In the genomic region with DNA sequence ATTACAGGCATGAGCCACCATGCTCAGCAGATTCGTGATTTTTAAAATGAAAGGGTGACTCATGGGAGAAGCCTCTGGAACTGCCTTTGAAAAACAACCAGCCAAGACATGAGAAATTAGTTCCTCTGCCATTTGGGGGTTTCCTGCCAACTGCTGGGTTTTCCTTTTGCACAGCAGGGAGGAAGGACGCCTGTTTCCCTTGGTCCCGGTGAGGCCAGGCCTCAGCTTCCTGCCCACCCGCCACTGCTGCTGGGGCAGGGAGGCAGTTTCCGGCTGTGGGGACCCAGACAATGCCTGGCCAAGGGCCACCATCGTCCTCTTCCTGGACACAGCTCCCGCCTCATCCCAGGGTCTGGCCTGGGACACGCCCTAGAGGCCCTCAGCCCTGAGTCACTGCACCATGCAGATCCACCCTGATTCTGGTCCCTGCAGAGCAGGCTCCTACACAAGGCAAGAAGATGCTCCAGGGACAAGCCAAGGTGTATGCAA, we compare ENCODE assay signal across 8 cellular contexts. TPM values are rescaled to one million over a fixed set of nuclear protein-coding genes. Genes with fewer than 3 reads are reported as not detected.
DNase-seq lines count a peak whose midpoint lies in the region; ATAC-seq and TF ChIP-seq lines count a peak whose summit lies in the region.

No MANE protein-coding gene starts in this region.

- no peak for TF ChIP-seq CTCF in NB4 (IDR thresholded peaks at IDR 0.05; ENCODE audit: low read depth, low read length)
- TF ChIP-seq CTCF in brain (conservative IDR thresholded peaks at IDR 0.05): no peak
- TF ChIP-seq CTCF in lower leg skin (IDR thresholded peaks at IDR 0.05): no peak
- no peak for TF ChIP-seq CTCF in tibial nerve (IDR thresholded peaks at IDR 0.05)

- no peak for TF ChIP-seq POLR2A in NB4 (IDR thresholded peaks at IDR 0.05; ENCODE audit: extremely low read depth, insufficient read length)
- TF ChIP-seq POLR2A in lower leg skin (IDR thresholded peaks at IDR 0.05): no peak
- TF ChIP-seq POLR2A in tibial nerve (IDR thresholded peaks at IDR 0.05): no peak

- DNase-seq in CD4-positive, CD25-positive, alpha-beta regulatory T cell: peak in 1 of 3 donors; percentile 11
- peak; percentile 80 for DNase-seq in NB4 (ENCODE audit: low read depth)
- DNase-seq in lower leg skin (ENCODE audit: low spot score in 2 of 2): peak; percentile 83 to 96
- peak; percentile 50 to 52 for DNase-seq in tibial nerve (ENCODE audit: low spot score in 2 of 2)
- no peak for DNase-seq in NCI-H2081 treated with DMSO at 0.1 percent for 48 hours (lab: John Stamatoyannopoulos, UW)

- peaks cover 0 to 50% (median 21%) of the 10 kb centered on the region in 4 donors for H3K4me1 Mint-ChIP-seq in CD4-positive, CD25-positive, alpha-beta regulatory T cell
- peaks cover 53% of the 10 kb centered on the region for H3K4me1 Mint-ChIP-seq in brain

- no peak overlapping the region for H3K4me3 ChIP-seq in CD4-positive, CD25-positive, alpha-beta regulatory T cell (ENCODE audit: low read depth, low read length)
- H3K4me3 ChIP-seq in NB4 (ENCODE audit: low read depth, low read length) (no peak overlapping the region), lower leg skin (ENCODE audit: low read depth, poor library complexity, severe bottlenecking) (no peak overlapping the region), tibial nerve (peak overlapping the region in 1 of 4 donors; percentile 6)

- no peaks in the 10 kb centered on the region for H3K9me3 ChIP-seq in CD4-positive, CD25-positive, alpha-beta regulatory T cell (ENCODE audit: control insufficient read depth in 2 of 2, low read length in 2 of 2)
- H3K9me3 ChIP-seq in tibial nerve: no peaks in the 10 kb centered on the region

- H3K4me3 Mint-ChIP-seq in CD4-positive, CD25-positive, alpha-beta regulatory T cell: peak overlapping the region in 1 of 4 donors; percentile 41
- no peak overlapping the region for H3K4me3 Mint-ChIP-seq in brain

- H3K9me3 Mint-ChIP-seq in CD4-positive, CD25-positive, alpha-beta regulatory T cell: no peaks in the 10 kb centered on the region
- no peaks in the 10 kb centered on the region for H3K9me3 Mint-ChIP-seq in brain

- intact Hi-C loops in lower leg skin (cut with DNase I; ENCODE audit: low total_unique reads): no loop called here

- peaks cover 17% of the 10 kb centered on the region for H3K36me3 Mint-ChIP-seq in CD4-positive, CD25-positive, alpha-beta regulatory T cell
- peaks cover 34% of the 10 kb centered on the region for H3K36me3 Mint-ChIP-seq in brain

- WGBS in lower leg skin, 2 donors: 0 to 7% methylated on average over 5 to 8 of the region's 8 CpGs
- 0 to 7% methylated on average over 6 to 8 of the region's 8 CpGs for WGBS in tibial nerve, 2 donors

- peaks cover 16% of the 10 kb centered on the region for H3K4me1 ChIP-seq in CD4-positive, CD25-positive, alpha-beta regulatory T cell (ENCODE audit: control insufficient read depth, insufficient read depth, low read length, poor library complexity, severe bottlenecking)
- peaks cover 7 to 100% (median 63%) of the 10 kb centered on the region in 4 donors for H3K4me1 ChIP-seq in tibial nerve

- peak overlapping the region in 2 of 3 donors; percentile 37 to 98 for H3K27ac Mint-ChIP-seq in CD4-positive, CD25-positive, alpha-beta regulatory T cell
- H3K27ac Mint-ChIP-seq in brain: peak overlapping the region in 4 of 5 experiments; percentile 43 to 70 (median 51)

- no peak for ATAC-seq in CD4-positive, CD25-positive, alpha-beta regulatory T cell (ENCODE audit: low read depth in 2 of 2)
- ATAC-seq in GM19351 (IDR thresholded peaks at IDR 0.05; ENCODE audit: unreplicated experiment) (no peak), HG03025 (IDR thresholded peaks at IDR 0.05; ENCODE audit: low FRiP score, unreplicated experiment) (no peak)

- TF ChIP-seq EP300 in tibial nerve (IDR thresholded peaks at IDR 0.05): peak in 1 of 2 donors; percentile 77

- no peaks in the 10 kb centered on the region for H3K27me3 Mint-ChIP-seq in CD4-positive, CD25-positive, alpha-beta regulatory T cell
- peaks cover 3% of the 10 kb centered on the region for H3K27me3 Mint-ChIP-seq in brain

- H3K27me3 ChIP-seq in CD4-positive, CD25-positive, alpha-beta regulatory T cell (ENCODE audit: control insufficient read depth, insufficient read depth, low read length): no peaks in the 10 kb centered on the region
- no peaks in the 10 kb centered on the region for H3K27me3 ChIP-seq in tibial nerve

- no peak overlapping the region for H3K27ac ChIP-seq in CD4-positive, CD25-positive, alpha-beta regulatory T cell (ENCODE audit: insufficient read depth, low read length, poor library complexity, severe bottlenecking)
- H3K27ac ChIP-seq in tibial nerve: peak overlapping the region; percentile 77 to 96 (median 87)

- H3K36me3 ChIP-seq in CD4-positive, CD25-positive, alpha-beta regulatory T cell (ENCODE audit: control insufficient read depth, insufficient read depth, low read length): no peaks in the 10 kb centered on the region
- H3K36me3 ChIP-seq in tibial nerve: peaks cover 0 to 29% (median 0%) of the 10 kb centered on the region in 3 donors

RNA-seq across cellular contexts. Expression of gene PPM1F, which starts 10.2 kb away (rescaled TPM):
- total RNA-seq in CD4-positive, CD25-positive, alpha-beta regulatory T cell: 19.6 TPM
- 1 to 10 TPM; 5.6 to 8.7 (median 6.6) TPM for polyA plus RNA-seq in CD4-positive, CD25-positive, alpha-beta regulatory T cell
- polyA plus RNA-seq in brain (ENCODE audit: insufficient read depth, low read depth, low replicate concordance): 9.3 TPM
- 10 to 100 TPM; 18.3 to 29.5 (median 25.8) TPM for total RNA-seq in lower leg skin
- total RNA-seq in tibial nerve: 10 to 100 TPM; 59.4 to 78.3 (median 67.2) TPM

RNA-seq across cellular contexts. Expression of gene TOP3B, which starts 40.1 kb away (rescaled TPM):
- total RNA-seq in CD4-positive, CD25-positive, alpha-beta regulatory T cell: 56.7 TPM
- polyA plus RNA-seq in CD4-positive, CD25-positive, alpha-beta regulatory T cell: 10 to 100 TPM; 13.1 to 17.4 (median 14.3) TPM
- 9.0 TPM for polyA plus RNA-seq in brain (ENCODE audit: insufficient read depth, low read depth, low replicate concordance)
- total RNA-seq in lower leg skin (10 to 100 TPM; 23.6 to 53.6 (median 29.7) TPM), tibial nerve (10 to 100 TPM; 24.3 to 68.1 (median 48.4) TPM)
